12 cellular contexts compared by ENCODE assay signal in genomic region chr1:167288390-167289062, GRCh38.
"Had no signal": no experiment of that assay in that cellular context is flagged by ENCODE, and none has a peak within 500 bp of the region (broad histone marks: within the 10 kb centered on the region; RNA-seq: fewer than 3 reads in every experiment).

No MANE protein-coding gene starts in this region.

- ATAC-seq: heart right ventricle; stimulated activated memory B cell treated with anti-CD40 and anti-IgM and Interleukin-4, amounts not matched to agents 10 μg/mL and 1 μg/mL and 100 μg/mL, for 72 hours had no signal

- DNase-seq: activated CD4-positive, alpha-beta T cell treated with anti-CD3 and anti-CD28 coated beads, Interleukin-2, amount 10 ng/mL, durations not matched to agents 7 days and 5 days; activated CD4-positive, CD25-positive, alpha-beta regulatory T cell; activated naive CD4-positive, alpha-beta T cell treated with anti-CD3 and anti-CD28 coated beads, Interleukin-2, amount 10 ng/mL, durations not matched to agents 7 days and 5 days; activated T-cell treated with anti-CD3 and anti-CD28 coated beads for 4 hours; central memory CD4-positive, alpha-beta T cell; cortex of kidney; effector CD8-positive, alpha-beta T cell; foreskin melanocyte; heart right ventricle; islet precursor cell had no signal

- FAIRE-seq: TTC549 had no signal
